Comparison of ENCODE assay signal across 21 cellular contexts in genomic region chr17:73432624-73433190, GRCh38.
"Had no signal": no experiment of that assay in that cellular context is flagged by ENCODE, and none has a peak within 500 bp of the region (broad histone marks: within the 10 kb centered on the region; RNA-seq: fewer than 3 reads in every experiment).

No MANE protein-coding gene starts in this region.

- H3K4me1 ChIP-seq: adrenal gland, foreskin keratinocyte had no signal

- H3K27me3 ChIP-seq: adrenal gland, dorsolateral prefrontal cortex, foreskin keratinocyte, right atrium auricular region had no signal

- ATAC-seq: activated naive CD4-positive, alpha-beta T cell treated with anti-CD3 and anti-CD28 coated beads, Interleukin-2, amount 50 U/mL, for 72 hours; foreskin keratinocyte; left lung had no signal

- H3K4me1 Mint-ChIP-seq: stimulated activated naive CD8-positive, alpha-beta T cell treated with anti-CD3 and anti-CD28 coated beads, Interleukin-15, amount 100 ng/mL, for 72 hours had no signal

- H3K36me3 Mint-ChIP-seq: activated CD4-positive, alpha-beta memory T cell treated with anti-CD3 and anti-CD28 coated beads for 36 hours; activated naive CD4-positive, alpha-beta T cell treated with anti-CD3 and anti-CD28 coated beads, Interleukin-2, amount 50 U/mL, for 72 hours had no signal

- H3K27ac ChIP-seq: adrenal gland, dorsolateral prefrontal cortex, foreskin keratinocyte, left lung, right atrium auricular region, skin epidermis had no signal

- H3K36me3 ChIP-seq: adrenal gland, left lung, right atrium auricular region had no signal

- H3K4me3 ChIP-seq: adrenal gland, dorsolateral prefrontal cortex, left lung, right atrium auricular region, skin epidermis had no signal

- DNase-seq: activated B cell treated with CpG ODN at 0.5 μM for 24 hours; activated CD4-positive, alpha-beta memory T cell treated with anti-CD3 and anti-CD28 coated beads for 36 hours; activated CD4-positive, alpha-beta T cell treated with anti-CD3 and anti-CD28 coated beads for 4 hours; activated gamma-delta T cell treated with Interleukin-2 at 50 U/mL for 16 hours; activated T-cell treated with anti-CD3 and anti-CD28 coated beads for 4 hours; adrenal gland; foreskin keratinocyte; left lung; mammary epithelial cell; midbrain; nephron progenitor cell; stimulated activated CD4-positive, alpha-beta T cell treated with anti-CD3 and anti-CD28 coated beads, Interleukin-2, amount 100 ng/mL, for 48 hours; stimulated activated naive CD8-positive, alpha-beta T cell treated with anti-CD3 and anti-CD28 coated beads, Interleukin-15, amount 100 ng/mL, for 72 hours; trophoblast cell had no signal

- H3K9me3 Mint-ChIP-seq: activated B cell treated with CpG ODN at 0.5 μM for 24 hours; activated CD4-positive, alpha-beta memory T cell treated with anti-CD3 and anti-CD28 coated beads for 36 hours; activated naive CD4-positive, alpha-beta T cell treated with anti-CD3 and anti-CD28 coated beads, Interleukin-2, amount 50 U/mL, for 72 hours; activated T-helper 1 cell treated with anti-CD3 and anti-CD28 coated beads, Interleukin-12 subunit alpha, Interleukin-12 subunit beta, Interleukin-2, Interleukin-4 antibody, amounts not matched to agents 30 ng/mL and 10 ng/mL and 1 ng/mL, durations not matched to agents 14 hours and 24 hours and 36 hours; nephron progenitor cell; stimulated activated naive CD8-positive, alpha-beta T cell treated with anti-CD3 and anti-CD28 coated beads, Interleukin-15, amount 100 ng/mL, for 72 hours; T-helper 2 cell treated with Interferon-gamma antibody and Interleukin-4, amounts not matched to agents 5 μg/mL and 100 μg/mL, for 36 hours had no signal

- H3K27me3 Mint-ChIP-seq: stimulated activated naive CD8-positive, alpha-beta T cell treated with anti-CD3 and anti-CD28 coated beads, Interleukin-15, amount 100 ng/mL, for 72 hours had no signal

- H3K4me3 Mint-ChIP-seq: activated B cell treated with CpG ODN at 0.5 μM for 24 hours; activated CD4-positive, alpha-beta memory T cell treated with anti-CD3 and anti-CD28 coated beads for 36 hours; activated T-helper 1 cell treated with anti-CD3 and anti-CD28 coated beads, Interleukin-12 subunit alpha, Interleukin-12 subunit beta, Interleukin-2, Interleukin-4 antibody, amounts not matched to agents 30 ng/mL and 10 ng/mL and 1 ng/mL, durations not matched to agents 14 hours and 24 hours and 36 hours; nephron progenitor cell; stimulated activated naive CD8-positive, alpha-beta T cell treated with anti-CD3 and anti-CD28 coated beads, Interleukin-15, amount 100 ng/mL, for 72 hours; T-helper 2 cell treated with Interferon-gamma antibody and Interleukin-4, amounts not matched to agents 5 μg/mL and 100 μg/mL, for 36 hours had no signal

- H3K9me3 ChIP-seq: adrenal gland, left lung, right atrium auricular region had no signal

- H3K27ac Mint-ChIP-seq: activated B cell treated with CpG ODN at 0.5 μM for 24 hours; activated CD4-positive, alpha-beta memory T cell treated with anti-CD3 and anti-CD28 coated beads for 36 hours; activated naive CD4-positive, alpha-beta T cell treated with anti-CD3 and anti-CD28 coated beads, Interleukin-2, amount 50 U/mL, for 72 hours; activated T-helper 1 cell treated with anti-CD3 and anti-CD28 coated beads, Interleukin-12 subunit alpha, Interleukin-12 subunit beta, Interleukin-2, Interleukin-4 antibody, amounts not matched to agents 30 ng/mL and 10 ng/mL and 1 ng/mL, durations not matched to agents 14 hours and 24 hours and 36 hours; nephron progenitor cell; progenitor cell of endocrine pancreas; stimulated activated naive CD8-positive, alpha-beta T cell treated with anti-CD3 and anti-CD28 coated beads, Interleukin-15, amount 100 ng/mL, for 72 hours; T-helper 2 cell treated with Interferon-gamma antibody and Interleukin-4, amounts not matched to agents 5 μg/mL and 100 μg/mL, for 36 hours had no signal
